16 cellular contexts compared by ENCODE assay signal in the genomic region with DNA sequence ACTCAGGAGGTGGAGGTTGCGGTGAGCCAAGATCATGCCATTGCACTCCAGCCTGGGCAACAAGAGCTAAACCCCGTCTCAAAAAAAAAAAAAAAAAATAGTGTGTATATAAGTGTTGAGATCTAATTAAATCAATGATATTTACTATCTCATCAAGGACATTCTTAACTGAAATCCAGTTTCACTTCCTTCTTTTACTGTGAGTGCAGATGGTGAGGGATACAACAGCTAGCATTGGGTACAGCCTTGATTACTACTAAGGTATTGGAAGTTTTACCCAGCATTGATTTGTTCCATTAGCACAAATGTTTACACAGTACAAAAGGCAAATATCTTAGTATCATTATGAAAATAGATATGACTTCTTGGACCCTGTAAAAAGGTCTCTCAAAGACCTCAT.
"Had no signal": no experiment of that assay in that cellular context is flagged by ENCODE, and none has a peak within 500 bp of the region (broad histone marks: within the 10 kb centered on the region; RNA-seq: fewer than 3 reads in every experiment).

No MANE protein-coding gene starts in this region.

- H3K27ac ChIP-seq: esophagus squamous epithelium, neutrophil, parathyroid adenoma, thoracic aorta, upper lobe of right lung had no signal

- H3K9me3 ChIP-seq: esophagus squamous epithelium, neutrophil, thoracic aorta, upper lobe of right lung had no signal

- H3K4me1 ChIP-seq: esophagus squamous epithelium, parathyroid adenoma, upper lobe of right lung had no signal

- H3K4me3 ChIP-seq: esophagus squamous epithelium, thoracic aorta, upper lobe of right lung had no signal

- H3K27me3 Mint-ChIP-seq: activated CD4-positive, alpha-beta T cell treated with anti-CD3 and anti-CD28 coated beads, Interleukin-2, amount 10 ng/mL, durations not matched to agents 7 days and 5 days had no signal

- H3K27me3 ChIP-seq: esophagus squamous epithelium, neutrophil, upper lobe of right lung had no signal

- DNase-seq: activated CD4-positive, alpha-beta T cell treated with anti-CD3 and anti-CD28 coated beads, Interleukin-2, amount 10 ng/mL, durations not matched to agents 7 days and 5 days; activated naive CD4-positive, alpha-beta T cell; aorta; cortex of kidney; effector CD8-positive, alpha-beta T cell; esophagus squamous epithelium; glutamatergic neuron; immature natural killer cell; mesenchymal stem cell; natural killer cell; stimulated activated CD4-positive, alpha-beta T cell treated with anti-CD3 and anti-CD28 coated beads, Interleukin-1b, Interleukin-23, amount 100 ng/mL, for 48 hours; upper lobe of right lung had no signal

- H3K27ac Mint-ChIP-seq: activated CD4-positive, alpha-beta T cell treated with anti-CD3 and anti-CD28 coated beads, Interleukin-2, amount 10 ng/mL, durations not matched to agents 7 days and 5 days; activated T-helper 1 cell treated with anti-CD3 and anti-CD28 coated beads, Interleukin-12 subunit alpha, Interleukin-12 subunit beta, Interleukin-2, Interleukin-4 antibody, amounts not matched to agents 30 ng/mL and 10 ng/mL and 1 ng/mL, durations not matched to agents 14 hours and 24 hours and 36 hours; immature natural killer cell; natural killer cell had no signal

- H3K4me1 Mint-ChIP-seq: activated CD4-positive, alpha-beta T cell treated with anti-CD3 and anti-CD28 coated beads, Interleukin-2, amount 10 ng/mL, durations not matched to agents 7 days and 5 days; immature natural killer cell; natural killer cell had no signal

- H3K4me3 Mint-ChIP-seq: activated CD4-positive, alpha-beta T cell treated with anti-CD3 and anti-CD28 coated beads, Interleukin-2, amount 10 ng/mL, durations not matched to agents 7 days and 5 days; activated T-helper 1 cell treated with anti-CD3 and anti-CD28 coated beads, Interleukin-12 subunit alpha, Interleukin-12 subunit beta, Interleukin-2, Interleukin-4 antibody, amounts not matched to agents 30 ng/mL and 10 ng/mL and 1 ng/mL, durations not matched to agents 14 hours and 24 hours and 36 hours; immature natural killer cell; natural killer cell had no signal

- H3K9me3 Mint-ChIP-seq: activated CD4-positive, alpha-beta T cell treated with anti-CD3 and anti-CD28 coated beads, Interleukin-2, amount 10 ng/mL, durations not matched to agents 7 days and 5 days; activated T-helper 1 cell treated with anti-CD3 and anti-CD28 coated beads, Interleukin-12 subunit alpha, Interleukin-12 subunit beta, Interleukin-2, Interleukin-4 antibody, amounts not matched to agents 30 ng/mL and 10 ng/mL and 1 ng/mL, durations not matched to agents 14 hours and 24 hours and 36 hours had no signal

- ATAC-seq: natural killer cell, upper lobe of right lung had no signal

- H3K36me3 ChIP-seq: esophagus squamous epithelium, neutrophil, thoracic aorta, upper lobe of right lung had no signal
